1 cellular context compared by ENCODE assay signal in the genomic region with DNA sequence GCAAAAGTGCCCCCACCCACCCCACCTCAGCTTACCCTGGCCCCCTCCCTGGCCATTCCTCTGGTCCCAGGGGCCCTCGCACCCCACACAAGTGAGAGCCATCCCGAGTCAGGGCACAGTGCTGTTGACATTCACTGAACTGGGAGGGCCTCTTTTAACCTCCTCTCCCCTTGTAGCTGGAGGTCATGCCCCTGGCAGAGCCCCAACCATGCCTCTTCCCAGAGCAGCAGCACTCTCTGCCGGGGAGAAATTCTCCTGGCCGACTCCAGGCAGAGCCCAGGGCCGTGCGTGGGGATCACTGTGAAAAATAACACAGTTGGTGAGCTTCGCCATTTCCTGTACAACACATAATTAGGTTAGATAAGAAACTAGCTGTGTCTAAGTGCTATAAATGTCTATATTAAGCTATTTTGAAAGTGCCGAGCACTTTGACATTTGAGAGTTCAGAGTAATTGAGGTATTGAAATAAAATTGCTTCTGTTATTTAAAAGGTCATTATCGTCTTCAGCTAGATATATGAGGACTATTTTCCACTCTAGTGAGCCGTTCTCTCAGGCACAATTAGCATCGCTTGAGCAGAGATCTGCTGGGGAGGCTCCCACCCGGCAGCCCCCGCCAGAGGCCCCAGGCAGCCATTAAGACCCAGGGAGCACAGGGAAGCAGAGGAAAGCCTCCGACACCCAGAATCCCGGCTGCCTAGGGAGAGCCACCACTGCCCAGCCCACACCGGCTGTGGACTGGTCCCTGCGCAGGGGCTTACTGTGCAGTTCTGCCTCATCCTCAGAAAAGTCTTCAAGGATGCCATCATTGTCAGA.
TF ChIP-seq lines count a peak whose summit lies in the region.

No MANE protein-coding gene starts in this region.

TF ChIP-seq in WTC11, 78 proteins besides CTCF, POLR2A, EP300 and RAD21 (continued from another document):
- TF ChIP-seq, protein P1, sequence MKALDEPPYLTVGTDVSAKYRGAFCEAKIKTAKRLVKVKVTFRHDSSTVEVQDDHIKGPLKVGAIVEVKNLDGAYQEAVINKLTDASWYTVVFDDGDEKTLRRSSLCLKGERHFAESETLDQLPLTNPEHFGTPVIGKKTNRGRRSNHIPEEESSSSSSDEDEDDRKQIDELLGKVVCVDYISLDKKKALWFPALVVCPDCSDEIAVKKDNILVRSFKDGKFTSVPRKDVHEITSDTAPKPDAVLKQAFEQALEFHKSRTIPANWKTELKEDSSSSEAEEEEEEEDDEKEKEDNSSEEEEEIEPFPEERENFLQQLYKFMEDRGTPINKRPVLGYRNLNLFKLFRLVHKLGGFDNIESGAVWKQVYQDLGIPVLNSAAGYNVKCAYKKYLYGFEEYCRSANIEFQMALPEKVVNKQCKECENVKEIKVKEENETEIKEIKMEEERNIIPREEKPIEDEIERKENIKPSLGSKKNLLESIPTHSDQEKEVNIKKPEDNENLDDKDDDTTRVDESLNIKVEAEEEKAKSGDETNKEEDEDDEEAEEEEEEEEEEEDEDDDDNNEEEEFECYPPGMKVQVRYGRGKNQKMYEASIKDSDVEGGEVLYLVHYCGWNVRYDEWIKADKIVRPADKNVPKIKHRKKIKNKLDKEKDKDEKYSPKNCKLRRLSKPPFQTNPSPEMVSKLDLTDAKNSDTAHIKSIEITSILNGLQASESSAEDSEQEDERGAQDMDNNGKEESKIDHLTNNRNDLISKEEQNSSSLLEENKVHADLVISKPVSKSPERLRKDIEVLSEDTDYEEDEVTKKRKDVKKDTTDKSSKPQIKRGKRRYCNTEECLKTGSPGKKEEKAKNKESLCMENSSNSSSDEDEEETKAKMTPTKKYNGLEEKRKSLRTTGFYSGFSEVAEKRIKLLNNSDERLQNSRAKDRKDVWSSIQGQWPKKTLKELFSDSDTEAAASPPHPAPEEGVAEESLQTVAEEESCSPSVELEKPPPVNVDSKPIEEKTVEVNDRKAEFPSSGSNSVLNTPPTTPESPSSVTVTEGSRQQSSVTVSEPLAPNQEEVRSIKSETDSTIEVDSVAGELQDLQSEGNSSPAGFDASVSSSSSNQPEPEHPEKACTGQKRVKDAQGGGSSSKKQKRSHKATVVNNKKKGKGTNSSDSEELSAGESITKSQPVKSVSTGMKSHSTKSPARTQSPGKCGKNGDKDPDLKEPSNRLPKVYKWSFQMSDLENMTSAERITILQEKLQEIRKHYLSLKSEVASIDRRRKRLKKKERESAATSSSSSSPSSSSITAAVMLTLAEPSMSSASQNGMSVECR (CRISPR knock-in tag; IDR thresholded peaks at IDR 0.05; ENCODE audit: borderline replicate concordance), result no peak
- TF ChIP-seq SOX15 (CRISPR knock-in tag; IDR thresholded peaks at IDR 0.05), result no peak
- TF ChIP-seq ZNF317 (CRISPR knock-in tag; IDR thresholded peaks at IDR 0.05; ENCODE audit: borderline replicate concordance, low read depth), result no peak
- TF ChIP-seq, protein P2, sequence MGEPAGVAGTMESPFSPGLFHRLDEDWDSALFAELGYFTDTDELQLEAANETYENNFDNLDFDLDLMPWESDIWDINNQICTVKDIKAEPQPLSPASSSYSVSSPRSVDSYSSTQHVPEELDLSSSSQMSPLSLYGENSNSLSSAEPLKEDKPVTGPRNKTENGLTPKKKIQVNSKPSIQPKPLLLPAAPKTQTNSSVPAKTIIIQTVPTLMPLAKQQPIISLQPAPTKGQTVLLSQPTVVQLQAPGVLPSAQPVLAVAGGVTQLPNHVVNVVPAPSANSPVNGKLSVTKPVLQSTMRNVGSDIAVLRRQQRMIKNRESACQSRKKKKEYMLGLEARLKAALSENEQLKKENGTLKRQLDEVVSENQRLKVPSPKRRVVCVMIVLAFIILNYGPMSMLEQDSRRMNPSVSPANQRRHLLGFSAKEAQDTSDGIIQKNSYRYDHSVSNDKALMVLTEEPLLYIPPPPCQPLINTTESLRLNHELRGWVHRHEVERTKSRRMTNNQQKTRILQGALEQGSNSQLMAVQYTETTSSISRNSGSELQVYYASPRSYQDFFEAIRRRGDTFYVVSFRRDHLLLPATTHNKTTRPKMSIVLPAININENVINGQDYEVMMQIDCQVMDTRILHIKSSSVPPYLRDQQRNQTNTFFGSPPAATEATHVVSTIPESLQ (CRISPR knock-in tag; IDR thresholded peaks at IDR 0.05), result no peak
- no peak for TF ChIP-seq SMAD4 (CRISPR knock-in tag; IDR thresholded peaks at IDR 0.05)
- no peak for TF ChIP-seq ZNF671 (CRISPR knock-in tag; IDR thresholded peaks at IDR 0.05)
- no peak for TF ChIP-seq NFE2L1 (CRISPR knock-in tag; IDR thresholded peaks at IDR 0.05)
